ENCODE assay signal across 8 cellular contexts in the genomic region with DNA sequence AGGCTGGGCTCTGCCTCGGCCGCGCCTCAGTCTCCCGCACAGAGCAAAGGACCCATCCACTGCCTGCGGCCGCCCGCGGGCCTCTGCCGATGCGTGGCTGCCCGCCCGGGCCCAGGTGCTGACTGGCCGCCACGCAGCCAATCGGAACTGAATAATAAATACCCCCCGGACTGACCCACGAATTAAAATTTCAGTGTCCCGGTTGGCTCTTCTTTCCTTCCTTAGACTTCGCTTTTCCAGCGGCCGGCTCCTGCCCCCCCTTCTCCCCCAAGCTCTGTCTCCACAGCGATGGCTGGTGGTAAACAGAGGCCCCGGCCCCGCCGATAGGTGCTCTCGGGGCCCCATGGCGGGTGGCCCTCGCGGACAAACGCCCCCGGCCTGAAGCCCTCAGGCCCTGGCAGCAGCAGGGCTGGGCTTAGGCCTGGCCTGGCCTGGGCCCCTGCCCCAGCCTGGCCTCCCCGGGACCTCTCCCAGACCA. TPM values are rescaled to one million over a fixed set of nuclear protein-coding genes. Genes with fewer than 3 reads are reported as not detected.
DNase-seq lines count a peak whose midpoint lies in the region; FAIRE-seq and TF ChIP-seq lines count a peak whose summit lies in the region.

No MANE protein-coding gene starts in this region.

- H3K4me2 ChIP-seq in GM23248 (ENCODE audit: unreplicated experiment) (peak overlapping the region; percentile 77), SU-DHL-6 (ENCODE audit: low read depth, low read length, poor library complexity, severe bottlenecking) (peak overlapping the region; percentile 76)

- H3K4me1 ChIP-seq in GM23248 (ENCODE audit: insufficient read depth) = peaks cover 37% of the 10 kb centered on the region
- H3K4me1 ChIP-seq in prostate gland (replicated peaks) = peaks cover 50% of the 10 kb centered on the region

- TF ChIP-seq POLR2A in prostate gland (IDR thresholded peaks at IDR 0.05) = no peak

- H3K36me3 ChIP-seq in GM23248 (ENCODE audit: low read depth) (no peaks in the 10 kb centered on the region), SU-DHL-6 (ENCODE audit: low read length) (no peaks in the 10 kb centered on the region), prostate gland (no peaks in the 10 kb centered on the region)

- H2AFZ ChIP-seq in GM23248 (no peak overlapping the region), SU-DHL-6 (ENCODE audit: low read depth, low read length, severe bottlenecking) (no peak overlapping the region)

- peaks cover 59% of the 10 kb centered on the region for H3K79me2 ChIP-seq in GM23248 (ENCODE audit: insufficient read depth)
- H3K79me2 ChIP-seq in SU-DHL-6 (ENCODE audit: insufficient read depth, low read length) = peaks cover 60% of the 10 kb centered on the region

- intact Hi-C loops in prostate gland (cut with DNase I) = loop anchor here (5.0 kb wide), 1 partner anchor 58 kb away; a partner anchor contains a TSS

- H3F3A ChIP-seq in GM23248 (ENCODE audit: insufficient read depth) (0 out of 2 replicates have a peak, but pooled peaks cover 3% of the 10 kb centered on the region), SU-DHL-6 (ENCODE audit: insufficient read depth) (peaks cover 13% of the 10 kb centered on the region)

- peaks cover 3% of the 10 kb centered on the region; the same call in 1 of the 2 replicates for H4K20me1 ChIP-seq in GM23248 (ENCODE audit: insufficient read depth)
- H4K20me1 ChIP-seq in SU-DHL-6 (ENCODE audit: low read depth, low read length) = peaks cover 13% of the 10 kb centered on the region; the same call in 1 of the 2 replicates

- H3K9ac ChIP-seq in GM23248 = peak overlapping the region; percentile 86
- peak overlapping the region; percentile 99 for H3K9ac ChIP-seq in SU-DHL-6 (ENCODE audit: low read length)

- in situ Hi-C loops in GM23248 (cut with MboI) = no loop called here

- no peak for TF ChIP-seq CTCF in SU-DHL-6 (IDR thresholded peaks at IDR 0.05; ENCODE audit: insufficient read depth, low read length, poor library complexity, severe bottlenecking)
- no peak for TF ChIP-seq CTCF in fibroblast of pulmonary artery (IDR thresholded peaks at IDR 0.05; ENCODE audit: low read length, missing control alignments)
- TF ChIP-seq CTCF in prostate gland (IDR thresholded peaks at IDR 0.05) = no peak

- 8 to 10% methylated on average over 27 to 32 of the region's 32 CpGs for WGBS in GM23248 (ENCODE audit: low coverage in 1 of 2, low lambda C conversion rate in 2 of 2, missing lambda C conversion rate in 2 of 2), 2 experiments
- 3% methylated on average over 26 of the region's 32 CpGs for WGBS in prostate gland

- FAIRE-seq in GM19239 (lab: Jason Lieb, UNC) = no peak

- peak overlapping the region; percentile 80 for H3K27ac ChIP-seq in GM23248
- H3K27ac ChIP-seq in SU-DHL-6 (ENCODE audit: low read depth, low read length) = peak overlapping the region; percentile 79
- peak overlapping the region; percentile 98 for H3K27ac ChIP-seq in prostate gland

- H3K9me2 ChIP-seq in GM23248 (ENCODE audit: insufficient read depth) = no peaks in the 10 kb centered on the region
- H3K9me2 ChIP-seq in SU-DHL-6 (replicated peaks; ENCODE audit: insufficient read depth, low read length) = no peaks in the 10 kb centered on the region

- H3K4me3 ChIP-seq in GM23248 = peak overlapping the region; percentile 82
- H3K4me3 ChIP-seq in SU-DHL-6 (ENCODE audit: insufficient read depth, low read length, poor library complexity, severe bottlenecking) = peak overlapping the region; percentile 97
- peak overlapping the region; percentile 72 for H3K4me3 ChIP-seq in fibroblast of pulmonary artery (replicated peaks; ENCODE audit: low read depth, low read length)
- H3K4me3 ChIP-seq in prostate gland = peak overlapping the region; percentile 70 to 82

- no peaks in the 10 kb centered on the region for H3K27me3 ChIP-seq in GM23248 (replicated peaks; ENCODE audit: insufficient read depth)
- no peaks in the 10 kb centered on the region for H3K27me3 ChIP-seq in SU-DHL-6 (ENCODE audit: low read length)
- no peaks in the 10 kb centered on the region for H3K27me3 ChIP-seq in prostate gland (replicated peaks; ENCODE audit: insufficient read depth)

- no peaks in the 10 kb centered on the region for H3K9me3 ChIP-seq in GM23248 (ENCODE audit: low read depth)
- no peaks in the 10 kb centered on the region for H3K9me3 ChIP-seq in SU-DHL-6 (ENCODE audit: insufficient read depth, low read length)
- H3K9me3 ChIP-seq in prostate gland = no peaks in the 10 kb centered on the region

- DNase-seq in GM23248 = peak; percentile 67
- peak; percentile 38 for DNase-seq in fibroblast of pulmonary artery (ENCODE audit: low read depth)
- no peak for DNase-seq in prostate gland (ENCODE audit: low spot score)
- no peak for DNase-seq in HPDE6-E6E7 (ENCODE audit: extremely low spot score)
- DNase-seq in OCI-M2 (lab: John Stamatoyannopoulos, UW; ENCODE audit: unreplicated experiment) = no peak
- no peak for DNase-seq in GDM1 (lab: John Stamatoyannopoulos, UW)
- no peak for DNase-seq in GM19239 (ENCODE audit: insufficient read length, low spot score)

RNA-seq across cellular contexts. Expression of a gene that starts 2.6 kb away (rescaled TPM):
- 33.6 and 41.3 TPM in 2 replicates for total RNA-seq in GM23248 (2014; rRNA removed; shearing (Covaris generic))
- 17.8 and 20.6 TPM in 2 replicates for polyA plus RNA-seq in GM23248 (2016; fragmentation: Nextera tagmentation; extraction: Ambion mirVana)
- total RNA-seq in prostate gland = 10 to 100 TPM; 77.1 to 87.3 TPM

RNA-seq across cellular contexts. Expression of a gene that starts 56.6 kb away (rescaled TPM):
- total RNA-seq in GM23248 (2014; rRNA removed; shearing (Covaris generic)) = 16.8 and 21.0 TPM in 2 replicates
- polyA plus RNA-seq in GM23248 (2016; fragmentation: Nextera tagmentation; extraction: Ambion mirVana) = 6.9 and 9.1 TPM in 2 replicates
- 10 to 100 TPM; 25.3 to 70.0 TPM for total RNA-seq in prostate gland

RNA-seq across cellular contexts. Expression of a gene that starts 59.8 kb away (rescaled TPM):
- total RNA-seq in GM23248 (2014; rRNA removed; shearing (Covaris generic)) = 162 and 212 TPM in 2 replicates
- 32.3 and 47.0 TPM in 2 replicates for polyA plus RNA-seq in GM23248 (2016; fragmentation: Nextera tagmentation; extraction: Ambion mirVana)
- total RNA-seq in prostate gland = 100 to 1,000 TPM; 104 to 145 TPM

Comparison
In these comparisons a context has a peak if more than half of its experiments do, and no peak if none do; other contexts are left out.
1. DNase-seq: peak in GM23248 (single experiment) and fibroblast of pulmonary artery (single experiment); none in prostate gland (single experiment), HPDE6-E6E7 (single experiment), OCI-M2 (single experiment), GDM1 (single experiment) and GM19239 (single experiment).
2. Peak in every context shown above with its lines, with median percentiles within 50 percentile points of each other: H3K27ac ChIP-seq and H3K4me3 ChIP-seq.